Comparison of ENCODE assay signal across 1 cellular context in the genomic region with DNA sequence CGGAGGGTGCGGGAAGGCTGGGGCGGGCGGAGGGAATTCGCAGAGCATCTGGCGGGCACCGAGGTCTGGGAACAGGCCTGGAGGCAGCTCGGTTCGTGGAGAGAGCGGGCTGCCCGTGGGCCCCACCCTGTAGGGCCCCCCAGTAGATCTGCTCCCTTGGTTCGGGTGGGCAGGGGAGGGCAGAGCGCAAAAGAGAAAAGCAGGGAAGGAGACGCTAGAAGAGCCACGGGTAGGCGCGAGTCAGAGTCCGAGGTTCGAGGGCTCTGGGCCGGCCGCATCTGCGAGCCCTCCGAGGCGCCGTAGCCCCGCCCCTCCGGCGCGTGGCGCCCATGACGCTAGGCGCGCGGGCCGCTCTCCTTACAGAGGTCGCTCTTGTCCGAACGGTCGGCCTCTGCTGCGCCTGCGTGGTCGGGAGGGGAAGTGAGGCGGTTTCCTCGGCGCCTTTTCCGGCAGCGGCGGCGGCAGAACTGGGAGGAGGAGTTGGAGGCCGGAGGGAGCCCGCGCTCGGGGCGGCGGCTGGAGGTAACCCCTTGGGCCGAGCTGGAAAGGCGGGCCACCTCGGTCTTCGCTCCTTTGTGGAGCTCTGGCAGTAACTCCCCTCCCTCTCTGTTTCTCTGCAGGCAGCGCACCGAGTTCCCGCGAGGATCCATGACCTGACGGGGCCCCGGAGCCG.
TF ChIP-seq lines count a peak whose summit lies in the region.

Gene ARF6, plus strand, starts transcription at position 447 of the 673 bp plus-strand sequence. CDS start 655 bp downstream, outside the sequence.

TF ChIP-seq in HepG2, 621 proteins besides CTCF, POLR2A, EP300 and RAD21 (continued from another document and continues in another):
- TF ChIP-seq NCOA1 (CRISPR knock-in tag; IDR thresholded peaks at IDR 0.05) (no peak), PAF1 (CRISPR knock-in tag; IDR thresholded peaks at IDR 0.05) (no peak), JDP2 (CRISPR knock-in tag; IDR thresholded peaks at IDR 0.05; ENCODE audit: borderline replicate concordance) (no peak), ZBTB20 (CRISPR knock-in tag; IDR thresholded peaks at IDR 0.05; ENCODE audit: borderline replicate concordance, low read depth) (no peak; the same call in 1 of the 2 replicates), ZBTB33 (CRISPR knock-in tag; IDR thresholded peaks at IDR 0.05) (no peak), HMGXB3 (CRISPR knock-in tag; IDR thresholded peaks at IDR 0.05; ENCODE audit: borderline replicate concordance) (no peak), RARA (CRISPR knock-in tag; IDR thresholded peaks at IDR 0.05) (peak; percentile 33; the same call in 1 of the 2 replicates), ZMAT3 (CRISPR knock-in tag; conservative IDR thresholded peaks at IDR 0.05) (peak; percentile 47; the same call in 1 of the 2 replicates), ATRX (CRISPR knock-in tag; IDR thresholded peaks at IDR 0.05; ENCODE audit: borderline replicate concordance) (no peak), NFE2L1 (CRISPR knock-in tag; IDR thresholded peaks at IDR 0.05; ENCODE audit: borderline replicate concordance) (no peak), RNF2 (conservative IDR thresholded peaks at IDR 0.05; ENCODE audit: low read depth) (peak; percentile 21), PATZ1 (CRISPR knock-in tag; IDR thresholded peaks at IDR 0.05) (no peak; the same call in 1 of the 2 replicates), ZNF558 (CRISPR knock-in tag; IDR thresholded peaks at IDR 0.05; ENCODE audit: borderline replicate concordance) (no peak; the same call in 1 of the 2 replicates), ARID2 (CRISPR knock-in tag; IDR thresholded peaks at IDR 0.05; ENCODE audit: borderline replicate concordance) (no peak), U2AF1 (optimal IDR thresholded peaks at IDR 0.05; ENCODE audit: low read depth, low read length) (peak; percentile 87), EZH2 (conservative IDR thresholded peaks at IDR 0.05; ENCODE audit: low read depth, low read length) (no peak), MTF2 (CRISPR knock-in tag; IDR thresholded peaks at IDR 0.05; ENCODE audit: borderline replicate concordance) (no peak), TSC22D2 (CRISPR knock-in tag; IDR thresholded peaks at IDR 0.05; ENCODE audit: borderline replicate concordance) (0 out of 2 replicates have a peak, but pooled peaks have one; percentile 61), ZNF17 (CRISPR knock-in tag; IDR thresholded peaks at IDR 0.05) (no peak), YEATS4 (CRISPR knock-in tag; IDR thresholded peaks at IDR 0.05; ENCODE audit: borderline replicate concordance) (peak; percentile 92), RXRA (CRISPR knock-in tag; IDR thresholded peaks at IDR 0.05) (peak; percentile 82), MATR3 (CRISPR knock-in tag; IDR thresholded peaks at IDR 0.05) (no peak), HDAC1 (CRISPR knock-in tag; IDR thresholded peaks at IDR 0.05) (no peak), PAWR (CRISPR knock-in tag; IDR thresholded peaks at IDR 0.05; ENCODE audit: borderline replicate concordance) (peak; percentile 97; the same call in 1 of the 2 replicates), FOSL1 (CRISPR knock-in tag; IDR thresholded peaks at IDR 0.05; ENCODE audit: borderline replicate concordance) (no peak), AHR (CRISPR knock-in tag; IDR thresholded peaks at IDR 0.05) (no peak), KLF16 (CRISPR knock-in tag; IDR thresholded peaks at IDR 0.05) (peak in 1 of 2 experiments; percentile 76; a peak in 1 of 4 replicates), MEF2D (CRISPR knock-in tag; IDR thresholded peaks at IDR 0.05) (0 out of 2 replicates have a peak, but pooled peaks have one; percentile 25), RXRB (CRISPR knock-in tag; IDR thresholded peaks at IDR 0.05; ENCODE audit: borderline replicate concordance) (peak; percentile 71), SAP130 (CRISPR knock-in tag; IDR thresholded peaks at IDR 0.05; ENCODE audit: low read depth) (peak; percentile 80), PLRG1 (conservative IDR thresholded peaks at IDR 0.05) (no peak), STAG1 (CRISPR knock-in tag; IDR thresholded peaks at IDR 0.05) (peak; percentile 47), TFAP4 (IDR thresholded peaks at IDR 0.05; ENCODE audit: borderline replicate concordance, low read depth) (no peak; the same call in 1 of the 2 replicates), ZNF749 (CRISPR knock-in tag; IDR thresholded peaks at IDR 0.05; ENCODE audit: borderline replicate concordance) (peak; percentile 59; the same call in 1 of the 2 replicates), ZNF513 (CRISPR knock-in tag; conservative IDR thresholded peaks at IDR 0.05) (no peak), ZNF260 (CRISPR knock-in tag; IDR thresholded peaks at IDR 0.05; ENCODE audit: borderline replicate concordance, low read depth) (no peak), THAP8 (CRISPR knock-in tag; IDR thresholded peaks at IDR 0.05; ENCODE audit: borderline replicate concordance) (0 out of 2 replicates have a peak, but pooled peaks have one; percentile 84)
- TF ChIP-seq, protein P1, sequence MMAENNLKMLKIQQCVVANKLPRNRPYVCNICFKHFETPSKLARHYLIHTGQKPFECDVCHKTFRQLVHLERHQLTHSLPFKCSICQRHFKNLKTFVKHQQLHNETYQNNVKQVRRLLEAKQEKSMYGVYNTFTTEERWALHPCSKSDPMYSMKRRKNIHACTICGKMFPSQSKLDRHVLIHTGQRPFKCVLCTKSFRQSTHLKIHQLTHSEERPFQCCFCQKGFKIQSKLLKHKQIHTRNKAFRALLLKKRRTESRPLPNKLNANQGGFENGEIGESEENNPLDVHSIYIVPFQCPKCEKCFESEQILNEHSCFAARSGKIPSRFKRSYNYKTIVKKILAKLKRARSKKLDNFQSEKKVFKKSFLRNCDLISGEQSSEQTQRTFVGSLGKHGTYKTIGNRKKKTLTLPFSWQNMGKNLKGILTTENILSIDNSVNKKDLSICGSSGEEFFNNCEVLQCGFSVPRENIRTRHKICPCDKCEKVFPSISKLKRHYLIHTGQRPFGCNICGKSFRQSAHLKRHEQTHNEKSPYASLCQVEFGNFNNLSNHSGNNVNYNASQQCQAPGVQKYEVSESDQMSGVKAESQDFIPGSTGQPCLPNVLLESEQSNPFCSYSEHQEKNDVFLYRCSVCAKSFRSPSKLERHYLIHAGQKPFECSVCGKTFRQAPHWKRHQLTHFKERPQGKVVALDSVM (CRISPR knock-in tag; IDR thresholded peaks at IDR 0.05), result no peak; the same call in 1 of the 2 replicates
- TF ChIP-seq, protein P2, sequence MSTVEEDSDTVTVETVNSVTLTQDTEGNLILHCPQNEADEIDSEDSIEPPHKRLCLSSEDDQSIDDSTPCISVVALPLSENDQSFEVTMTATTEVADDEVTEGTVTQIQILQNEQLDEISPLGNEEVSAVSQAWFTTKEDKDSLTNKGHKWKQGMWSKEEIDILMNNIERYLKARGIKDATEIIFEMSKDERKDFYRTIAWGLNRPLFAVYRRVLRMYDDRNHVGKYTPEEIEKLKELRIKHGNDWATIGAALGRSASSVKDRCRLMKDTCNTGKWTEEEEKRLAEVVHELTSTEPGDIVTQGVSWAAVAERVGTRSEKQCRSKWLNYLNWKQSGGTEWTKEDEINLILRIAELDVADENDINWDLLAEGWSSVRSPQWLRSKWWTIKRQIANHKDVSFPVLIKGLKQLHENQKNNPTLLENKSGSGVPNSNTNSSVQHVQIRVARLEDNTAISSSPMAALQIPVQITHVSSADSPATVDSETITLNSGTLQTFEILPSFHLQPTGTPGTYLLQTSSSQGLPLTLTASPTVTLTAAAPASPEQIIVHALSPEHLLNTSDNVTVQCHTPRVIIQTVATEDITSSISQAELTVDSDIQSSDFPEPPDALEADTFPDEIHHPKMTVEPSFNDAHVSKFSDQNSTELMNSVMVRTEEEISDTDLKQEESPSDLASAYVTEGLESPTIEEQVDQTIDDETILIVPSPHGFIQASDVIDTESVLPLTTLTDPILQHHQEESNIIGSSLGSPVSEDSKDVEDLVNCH (CRISPR knock-in tag; IDR thresholded peaks at IDR 0.05), result peak; percentile 87; the same call in 1 of the 2 replicates
- TF ChIP-seq, protein P3, sequence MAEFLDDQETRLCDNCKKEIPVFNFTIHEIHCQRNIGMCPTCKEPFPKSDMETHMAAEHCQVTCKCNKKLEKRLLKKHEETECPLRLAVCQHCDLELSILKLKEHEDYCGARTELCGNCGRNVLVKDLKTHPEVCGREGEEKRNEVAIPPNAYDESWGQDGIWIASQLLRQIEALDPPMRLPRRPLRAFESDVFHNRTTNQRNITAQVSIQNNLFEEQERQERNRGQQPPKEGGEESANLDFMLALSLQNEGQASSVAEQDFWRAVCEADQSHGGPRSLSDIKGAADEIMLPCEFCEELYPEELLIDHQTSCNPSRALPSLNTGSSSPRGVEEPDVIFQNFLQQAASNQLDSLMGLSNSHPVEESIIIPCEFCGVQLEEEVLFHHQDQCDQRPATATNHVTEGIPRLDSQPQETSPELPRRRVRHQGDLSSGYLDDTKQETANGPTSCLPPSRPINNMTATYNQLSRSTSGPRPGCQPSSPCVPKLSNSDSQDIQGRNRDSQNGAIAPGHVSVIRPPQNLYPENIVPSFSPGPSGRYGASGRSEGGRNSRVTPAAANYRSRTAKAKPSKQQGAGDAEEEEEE (CRISPR knock-in tag; IDR thresholded peaks at IDR 0.05; ENCODE audit: borderline replicate concordance), result peak; percentile 57; the same call in 1 of the 2 replicates
